Comparison of ENCODE assay signal across 2 cellular contexts in the genomic region with DNA sequence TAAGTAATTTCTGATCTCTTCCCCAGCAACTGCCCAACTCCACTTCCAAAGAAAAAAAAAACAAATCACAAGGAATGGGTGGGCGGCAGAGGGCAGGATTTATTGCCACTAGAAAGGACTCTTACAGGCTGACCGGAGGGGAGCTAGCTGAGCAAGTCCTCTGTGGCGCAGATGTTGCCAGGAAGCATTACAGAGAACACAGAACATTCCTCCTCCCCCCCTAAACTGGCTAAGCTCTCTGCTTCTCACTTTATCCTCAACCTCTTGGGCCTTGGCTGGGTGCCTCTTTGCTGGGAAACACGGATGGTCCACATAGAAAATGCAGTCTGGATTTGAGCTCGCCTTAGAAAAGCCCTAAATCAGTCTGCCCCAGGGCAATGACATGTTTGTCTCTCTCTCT.
A peak's percentile ranks its signal among the peaks of the same experiment; 100 is the strongest.
TF ChIP-seq lines count a peak whose summit lies in the region.

No MANE protein-coding gene starts in this region.

TF ChIP-seq in liver, 16 proteins besides CTCF, POLR2A, EP300 and RAD21:
- TF ChIP-seq NR2F2 (IDR thresholded peaks at IDR 0.05) (peak; percentile 13), RXRA (IDR thresholded peaks at IDR 0.05) (no peak)

TF ChIP-seq in HepG2, 621 proteins besides CTCF, POLR2A, EP300 and RAD21:
- TF ChIP-seq ZNF747 (CRISPR knock-in tag; IDR thresholded peaks at IDR 0.05; ENCODE audit: borderline replicate concordance) (no peak), HNRNPL (IDR thresholded peaks at IDR 0.05; ENCODE audit: low read depth, low read length) (no peak), ELF4 (CRISPR knock-in tag; IDR thresholded peaks at IDR 0.05; ENCODE audit: borderline replicate concordance) (no peak), ZNF615 (CRISPR knock-in tag; IDR thresholded peaks at IDR 0.05; ENCODE audit: borderline replicate concordance) (no peak), HNF4G (IDR thresholded peaks at IDR 0.05; ENCODE audit: borderline replicate concordance, low read depth, low read length) (no peak), HNF4G (CRISPR knock-in tag; IDR thresholded peaks at IDR 0.05; ENCODE audit: borderline replicate concordance, low read depth) (no peak), ZNF850 (CRISPR knock-in tag; conservative IDR thresholded peaks at IDR 0.05) (no peak), ZNF556 (CRISPR knock-in tag; IDR thresholded peaks at IDR 0.05; ENCODE audit: borderline replicate concordance) (no peak), ZNF430 (CRISPR knock-in tag; IDR thresholded peaks at IDR 0.05) (no peak), DPF2 (CRISPR knock-in tag; IDR thresholded peaks at IDR 0.05; ENCODE audit: borderline replicate concordance, low read depth) (no peak), SIN3B (IDR thresholded peaks at IDR 0.05; ENCODE audit: low read length) (no peak), KDM5A (IDR thresholded peaks at IDR 0.05; ENCODE audit: borderline replicate concordance, low read length) (no peak), ARHGAP35 (CRISPR knock-in tag; IDR thresholded peaks at IDR 0.05; ENCODE audit: borderline replicate concordance) (no peak), ZSCAN12 (CRISPR knock-in tag; IDR thresholded peaks at IDR 0.05) (no peak)
- TF ChIP-seq, protein P1, sequence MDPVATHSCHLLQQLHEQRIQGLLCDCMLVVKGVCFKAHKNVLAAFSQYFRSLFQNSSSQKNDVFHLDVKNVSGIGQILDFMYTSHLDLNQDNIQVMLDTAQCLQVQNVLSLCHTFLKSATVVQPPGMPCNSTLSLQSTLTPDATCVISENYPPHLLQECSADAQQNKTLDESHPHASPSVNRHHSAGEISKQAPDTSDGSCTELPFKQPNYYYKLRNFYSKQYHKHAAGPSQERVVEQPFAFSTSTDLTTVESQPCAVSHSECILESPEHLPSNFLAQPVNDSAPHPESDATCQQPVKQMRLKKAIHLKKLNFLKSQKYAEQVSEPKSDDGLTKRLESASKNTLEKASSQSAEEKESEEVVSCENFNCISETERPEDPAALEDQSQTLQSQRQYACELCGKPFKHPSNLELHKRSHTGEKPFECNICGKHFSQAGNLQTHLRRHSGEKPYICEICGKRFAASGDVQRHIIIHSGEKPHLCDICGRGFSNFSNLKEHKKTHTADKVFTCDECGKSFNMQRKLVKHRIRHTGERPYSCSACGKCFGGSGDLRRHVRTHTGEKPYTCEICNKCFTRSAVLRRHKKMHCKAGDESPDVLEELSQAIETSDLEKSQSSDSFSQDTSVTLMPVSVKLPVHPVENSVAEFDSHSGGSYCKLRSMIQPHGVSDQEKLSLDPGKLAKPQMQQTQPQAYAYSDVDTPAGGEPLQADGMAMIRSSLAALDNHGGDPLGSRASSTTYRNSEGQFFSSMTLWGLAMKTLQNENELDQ (CRISPR knock-in tag; IDR thresholded peaks at IDR 0.05; ENCODE audit: borderline replicate concordance) = no peak
- TF ChIP-seq, protein P2, sequence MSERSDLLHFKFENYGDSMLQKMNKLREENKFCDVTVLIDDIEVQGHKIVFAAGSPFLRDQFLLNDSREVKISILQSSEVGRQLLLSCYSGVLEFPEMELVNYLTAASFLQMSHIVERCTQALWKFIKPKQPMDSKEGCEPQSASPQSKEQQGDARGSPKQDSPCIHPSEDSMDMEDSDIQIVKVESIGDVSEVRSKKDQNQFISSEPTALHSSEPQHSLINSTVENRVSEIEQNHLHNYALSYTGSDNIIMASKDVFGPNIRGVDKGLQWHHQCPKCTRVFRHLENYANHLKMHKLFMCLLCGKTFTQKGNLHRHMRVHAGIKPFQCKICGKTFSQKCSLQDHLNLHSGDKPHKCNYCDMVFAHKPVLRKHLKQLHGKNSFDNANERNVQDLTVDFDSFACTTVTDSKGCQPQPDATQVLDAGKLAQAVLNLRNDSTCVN (CRISPR knock-in tag; IDR thresholded peaks at IDR 0.05; ENCODE audit: borderline replicate concordance) = no peak
- TF ChIP-seq, protein P3, sequence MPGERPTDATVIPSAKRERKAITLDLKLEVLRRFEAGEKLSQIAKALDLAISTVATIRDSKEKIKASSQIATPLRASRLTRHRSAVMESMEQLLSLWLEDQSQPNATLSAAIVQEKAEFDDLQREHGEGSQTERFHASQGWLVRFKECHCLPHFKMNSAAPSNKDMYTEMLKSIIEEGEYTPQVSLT (CRISPR knock-in tag; IDR thresholded peaks at IDR 0.05; ENCODE audit: borderline replicate concordance, low read depth) = no peak
- TF ChIP-seq, protein P4, sequence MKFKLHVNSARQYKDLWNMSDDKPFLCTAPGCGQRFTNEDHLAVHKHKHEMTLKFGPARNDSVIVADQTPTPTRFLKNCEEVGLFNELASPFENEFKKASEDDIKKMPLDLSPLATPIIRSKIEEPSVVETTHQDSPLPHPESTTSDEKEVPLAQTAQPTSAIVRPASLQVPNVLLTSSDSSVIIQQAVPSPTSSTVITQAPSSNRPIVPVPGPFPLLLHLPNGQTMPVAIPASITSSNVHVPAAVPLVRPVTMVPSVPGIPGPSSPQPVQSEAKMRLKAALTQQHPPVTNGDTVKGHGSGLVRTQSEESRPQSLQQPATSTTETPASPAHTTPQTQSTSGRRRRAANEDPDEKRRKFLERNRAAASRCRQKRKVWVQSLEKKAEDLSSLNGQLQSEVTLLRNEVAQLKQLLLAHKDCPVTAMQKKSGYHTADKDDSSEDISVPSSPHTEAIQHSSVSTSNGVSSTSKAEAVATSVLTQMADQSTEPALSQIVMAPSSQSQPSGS (CRISPR knock-in tag; IDR thresholded peaks at IDR 0.05) = no peak
